In genomic region chr13:38766799-38767198, GRCh38 we compare ENCODE assay signal across 22 cellular contexts.
DNase-seq lines count a peak whose midpoint lies in the region; ATAC-seq lines count a peak whose summit lies in the region.
"Had no signal": no experiment of that assay in that cellular context is flagged by ENCODE, and none has a peak within 500 bp of the region (broad histone marks: within the 10 kb centered on the region; RNA-seq: fewer than 3 reads in every experiment).

No MANE protein-coding gene starts in this region.

- intact Hi-C loops in cardiac septum (cut with DNase I): loop anchor here (5.0 kb wide), 1 partner anchor 79 kb away; the partner anchor contains the start of gene FREM2

- peak overlapping the region; percentile 65 for H3K27ac ChIP-seq in cingulate gyrus (ENCODE audit: low read depth, low read length)
- H3K27ac ChIP-seq: KMS-11 had no signal

- no peak overlapping the region for H3K4me3 Mint-ChIP-seq in activated T-cell treated with anti-CD3 and anti-CD28 coated beads, Interleukin-2, amount 50 U/mL, for 4 hours
- H3K4me3 Mint-ChIP-seq: CD4-positive, alpha-beta memory T cell had no signal

- no peaks in the 10 kb centered on the region for H3K27me3 Mint-ChIP-seq in activated T-cell treated with anti-CD3 and anti-CD28 coated beads, Interleukin-2, amount 50 U/mL, for 4 hours (ENCODE audit: low read depth)

- DNase-seq in astrocyte of the hippocampus (ENCODE audit: low read depth, low spot score) (peak; percentile 2), medulla oblongata (ENCODE audit: extremely low spot score) (peak; percentile 10), cardiac septum (ENCODE audit: low spot score) (no peak), NK-92 (lab: John Stamatoyannopoulos, UW; ENCODE audit: unreplicated experiment) (no peak)
- no peak for DNase-seq in activated T-cell treated with anti-CD3 and anti-CD28 coated beads, Interleukin-2, amount 50 U/mL, for 4 hours
- DNase-seq: CD4-positive, alpha-beta memory T cell; COR-L47; DMS 273 treated with DMSO at 0.1 percent for 48 hours; DMS79; EL; GF-D8; GOT3; MM.1S; NCI-H1694; NCI-H2029 treated with DMSO at 0.1 percent for 48 hours; NCI-H2227 treated with DMSO at 0.1 percent for 48 hours; NCI-H526 treated with DMSO at 0.1 percent for 48 hours; Right ventricle myocardium superior; RPMI8226 had no signal

- ATAC-seq in activated T-cell treated with anti-CD3 and anti-CD28 coated beads, Interleukin-2, amount 50 U/mL, for 4 hours: no peak
- no peak for ATAC-seq in HG03565 (IDR thresholded peaks at IDR 0.05; ENCODE audit: unreplicated experiment)

- H3K36me3 Mint-ChIP-seq in activated T-cell treated with anti-CD3 and anti-CD28 coated beads, Interleukin-2, amount 50 U/mL, for 4 hours (ENCODE audit: insufficient read depth): no peaks in the 10 kb centered on the region
- H3K36me3 Mint-ChIP-seq: CD4-positive, alpha-beta memory T cell had no signal

- no peaks in the 10 kb centered on the region for H3K9me3 Mint-ChIP-seq in activated T-cell treated with anti-CD3 and anti-CD28 coated beads, Interleukin-2, amount 50 U/mL, for 4 hours

- no peaks in the 10 kb centered on the region for H3K4me1 Mint-ChIP-seq in activated T-cell treated with anti-CD3 and anti-CD28 coated beads, Interleukin-2, amount 50 U/mL, for 4 hours (ENCODE audit: low read depth)

Comparison
In these comparisons a context has a peak if more than half of its experiments do, and no peak if none do; other contexts are left out.
1. DNase-seq: peak in astrocyte of the hippocampus (single experiment) and medulla oblongata (single experiment); none in cardiac septum (single experiment), activated T-cell treated with anti-CD3 and anti-CD28 coated beads, Interleukin-2, amount 50 U/mL, for 4 hours (single experiment) and NK-92 (single experiment).